Comparison of ENCODE assay signal across 1 cellular context in the genomic region with DNA sequence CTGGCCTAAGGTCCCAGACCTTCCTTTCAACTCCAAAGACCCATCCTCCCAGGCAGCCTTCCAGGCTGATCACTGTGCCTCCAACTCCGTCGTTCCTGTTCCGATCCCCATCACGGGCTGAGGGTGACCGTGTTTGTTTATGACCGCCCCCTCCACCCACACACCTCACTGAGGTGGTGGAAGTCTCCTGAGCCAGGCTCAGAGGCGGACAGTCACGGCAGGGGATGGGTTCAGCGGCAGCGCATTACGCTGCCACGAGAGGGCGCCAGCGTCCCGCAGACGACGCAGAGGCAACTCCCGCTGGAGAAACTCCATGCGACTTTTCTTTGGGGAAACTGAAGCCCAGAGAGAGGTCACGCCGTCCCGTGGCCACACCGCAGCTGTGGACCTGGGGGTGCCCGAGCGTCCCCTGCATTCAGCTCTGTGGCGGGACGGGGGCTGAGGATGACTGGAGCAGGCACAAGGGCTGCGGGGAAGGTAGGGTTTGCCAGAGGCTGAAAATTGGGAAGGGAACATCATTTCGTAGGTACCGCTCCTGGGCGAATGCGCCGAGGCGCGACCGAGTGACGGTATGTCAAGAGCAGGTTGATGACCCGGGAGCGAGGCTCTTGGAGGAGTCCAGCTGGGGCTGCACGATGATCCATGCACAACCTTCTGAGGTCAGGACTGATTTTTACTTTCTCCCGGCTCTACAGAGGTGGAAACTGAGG.
TF ChIP-seq lines count a peak whose summit lies in the region.

No MANE protein-coding gene starts in this region.

TF ChIP-seq in GM12878, 131 proteins besides CTCF, POLR2A, EP300 and RAD21 (continued from another document and continues in another):
- TF ChIP-seq ZNF687 (IDR thresholded peaks at IDR 0.05) (no peak), SUZ12 (IDR thresholded peaks at IDR 0.05; ENCODE audit: unreplicated experiment) (no peak), SRF (IDR thresholded peaks at IDR 0.05; ENCODE audit: low read depth in 2 of 2, low read length in 2 of 2) (no peak), CUX1 (IDR thresholded peaks at IDR 0.05; ENCODE audit: insufficient replicate concordance, low read depth, low read length) (no peak), SMAD5 (IDR thresholded peaks at IDR 0.05; ENCODE audit: low read depth) (no peak), DPF2 (IDR thresholded peaks at IDR 0.05) (no peak), ZBTB33 (IDR thresholded peaks at IDR 0.05) (no peak), BRCA1 (IDR thresholded peaks at IDR 0.05; ENCODE audit: low read depth, low read length) (no peak), ZZZ3 (IDR thresholded peaks at IDR 0.05; ENCODE audit: control insufficient read depth, insufficient read length, low read depth) (no peak), SUPT20H (IDR thresholded peaks at IDR 0.05; ENCODE audit: borderline replicate concordance, control insufficient read depth, low read depth, low read length) (no peak), SMARCA5 (IDR thresholded peaks at IDR 0.05) (peak; percentile 64; the same call in 1 of the 2 replicates), SMC3 (IDR thresholded peaks at IDR 0.05; ENCODE audit: borderline replicate concordance, low read length) (peak; percentile 98), ZBTB4 (CRISPR knock-in tag; IDR thresholded peaks at IDR 0.05) (no peak), NBN (IDR thresholded peaks at IDR 0.05) (peak; percentile 60; the same call in 1 of the 2 replicates), NR2F1 (conservative IDR thresholded peaks at IDR 0.05) (0 out of 2 replicates have a peak, but pooled peaks have one; percentile 25), SREBF2 (IDR thresholded peaks at IDR 0.05; ENCODE audit: low read length) (no peak), TCF12 (IDR thresholded peaks at IDR 0.05; ENCODE audit: low read depth, low read length) (no peak), CHD4 (IDR thresholded peaks at IDR 0.05) (no peak), IRF4 (IDR thresholded peaks at IDR 0.05; ENCODE audit: low read depth, low read length) (peak; percentile 67; the same call in 1 of the 2 replicates), NRF1 (conservative IDR thresholded peaks at IDR 0.05; ENCODE audit: low read depth, low read length) (no peak), RBBP5 (conservative IDR thresholded peaks at IDR 0.05) (no peak), TAF1 (IDR thresholded peaks at IDR 0.05; ENCODE audit: borderline replicate concordance, low read depth, low read length) (no peak), ESRRA (IDR thresholded peaks at IDR 0.05; ENCODE audit: low read length) (no peak), RCOR1 (conservative IDR thresholded peaks at IDR 0.05; ENCODE audit: low read depth, low read length) (no peak), SIX5 (IDR thresholded peaks at IDR 0.05; ENCODE audit: low read depth, low read length, severe bottlenecking) (no peak), POLR2AphosphoS5 (IDR thresholded peaks at IDR 0.05; ENCODE audit: low read length) (no peak), FOS (IDR thresholded peaks at IDR 0.05; ENCODE audit: borderline replicate concordance, extremely low read depth, insufficient read length) (no peak), MEF2A (IDR thresholded peaks at IDR 0.05; ENCODE audit: insufficient read depth, low read depth, low read length) (no peak)
- TF ChIP-seq, protein P1, sequence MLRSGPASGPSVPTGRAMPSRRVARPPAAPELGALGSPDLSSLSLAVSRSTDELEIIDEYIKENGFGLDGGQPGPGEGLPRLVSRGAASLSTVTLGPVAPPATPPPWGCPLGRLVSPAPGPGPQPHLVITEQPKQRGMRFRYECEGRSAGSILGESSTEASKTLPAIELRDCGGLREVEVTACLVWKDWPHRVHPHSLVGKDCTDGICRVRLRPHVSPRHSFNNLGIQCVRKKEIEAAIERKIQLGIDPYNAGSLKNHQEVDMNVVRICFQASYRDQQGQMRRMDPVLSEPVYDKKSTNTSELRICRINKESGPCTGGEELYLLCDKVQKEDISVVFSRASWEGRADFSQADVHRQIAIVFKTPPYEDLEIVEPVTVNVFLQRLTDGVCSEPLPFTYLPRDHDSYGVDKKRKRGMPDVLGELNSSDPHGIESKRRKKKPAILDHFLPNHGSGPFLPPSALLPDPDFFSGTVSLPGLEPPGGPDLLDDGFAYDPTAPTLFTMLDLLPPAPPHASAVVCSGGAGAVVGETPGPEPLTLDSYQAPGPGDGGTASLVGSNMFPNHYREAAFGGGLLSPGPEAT (IDR thresholded peaks at IDR 0.05; ENCODE audit: low read depth), result peak; percentile 67; the same call in 1 of the 2 replicates
- TF ChIP-seq, protein P2, sequence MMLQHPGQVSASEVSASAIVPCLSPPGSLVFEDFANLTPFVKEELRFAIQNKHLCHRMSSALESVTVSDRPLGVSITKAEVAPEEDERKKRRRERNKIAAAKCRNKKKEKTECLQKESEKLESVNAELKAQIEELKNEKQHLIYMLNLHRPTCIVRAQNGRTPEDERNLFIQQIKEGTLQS (IDR thresholded peaks at IDR 0.05; ENCODE audit: borderline replicate concordance, extremely low read depth, low read depth, low read length), result no peak
- TF ChIP-seq, protein P3, sequence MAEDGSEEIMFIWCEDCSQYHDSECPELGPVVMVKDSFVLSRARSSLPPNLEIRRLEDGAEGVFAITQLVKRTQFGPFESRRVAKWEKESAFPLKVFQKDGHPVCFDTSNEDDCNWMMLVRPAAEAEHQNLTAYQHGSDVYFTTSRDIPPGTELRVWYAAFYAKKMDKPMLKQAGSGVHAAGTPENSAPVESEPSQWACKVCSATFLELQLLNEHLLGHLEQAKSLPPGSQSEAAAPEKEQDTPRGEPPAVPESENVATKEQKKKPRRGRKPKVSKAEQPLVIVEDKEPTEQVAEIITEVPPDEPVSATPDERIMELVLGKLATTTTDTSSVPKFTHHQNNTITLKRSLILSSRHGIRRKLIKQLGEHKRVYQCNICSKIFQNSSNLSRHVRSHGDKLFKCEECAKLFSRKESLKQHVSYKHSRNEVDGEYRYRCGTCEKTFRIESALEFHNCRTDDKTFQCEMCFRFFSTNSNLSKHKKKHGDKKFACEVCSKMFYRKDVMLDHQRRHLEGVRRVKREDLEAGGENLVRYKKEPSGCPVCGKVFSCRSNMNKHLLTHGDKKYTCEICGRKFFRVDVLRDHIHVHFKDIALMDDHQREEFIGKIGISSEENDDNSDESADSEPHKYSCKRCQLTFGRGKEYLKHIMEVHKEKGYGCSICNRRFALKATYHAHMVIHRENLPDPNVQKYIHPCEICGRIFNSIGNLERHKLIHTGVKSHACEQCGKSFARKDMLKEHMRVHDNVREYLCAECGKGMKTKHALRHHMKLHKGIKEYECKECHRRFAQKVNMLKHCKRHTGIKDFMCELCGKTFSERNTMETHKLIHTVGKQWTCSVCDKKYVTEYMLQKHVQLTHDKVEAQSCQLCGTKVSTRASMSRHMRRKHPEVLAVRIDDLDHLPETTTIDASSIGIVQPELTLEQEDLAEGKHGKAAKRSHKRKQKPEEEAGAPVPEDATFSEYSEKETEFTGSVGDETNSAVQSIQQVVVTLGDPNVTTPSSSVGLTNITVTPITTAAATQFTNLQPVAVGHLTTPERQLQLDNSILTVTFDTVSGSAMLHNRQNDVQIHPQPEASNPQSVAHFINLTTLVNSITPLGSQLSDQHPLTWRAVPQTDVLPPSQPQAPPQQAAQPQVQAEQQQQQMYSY (CRISPR knock-in tag; IDR thresholded peaks at IDR 0.05), result no peak
